1 cellular context compared by ENCODE assay signal in genomic region chr9:124257865-124258764, GRCh38.
TF ChIP-seq lines count a peak whose summit lies in the region.

TSS of gene NEK6 (plus strand) at chr9:124257949. CDS start at chr9:124301965, 44,016 bp downstream.

TF ChIP-seq in K562, 482 proteins besides CTCF, POLR2A, EP300 and RAD21 (continued from another document):
- TF ChIP-seq ZNF263 (CRISPR knock-in tag; IDR thresholded peaks at IDR 0.05; ENCODE audit: borderline replicate concordance), result 0 out of 2 replicates have a peak, but pooled peaks have one; percentile 46
- peak; percentile 78; the same call in 1 of the 2 replicates for TF ChIP-seq ZNF644 (tag; IDR thresholded peaks at IDR 0.05; ENCODE audit: low read depth)
- peak in 1 of 3 experiments; percentile 62; a peak in 1 of 6 replicates for TF ChIP-seq ZBTB11 (CRISPR knock-in tag; IDR thresholded peaks at IDR 0.05)
- peak; percentile 65 for TF ChIP-seq CXXC5 (CRISPR knock-in tag; IDR thresholded peaks at IDR 0.05)
- TF ChIP-seq NR0B1 (IDR thresholded peaks at IDR 0.05; ENCODE audit: partially characterized antibody), result no peak
- 0 out of 2 replicates have a peak, but pooled peaks have one; percentile 35 for TF ChIP-seq NR2C2 (CRISPR knock-in tag; IDR thresholded peaks at IDR 0.05)
- no peak for TF ChIP-seq NR2C2 (tag; IDR thresholded peaks at IDR 0.05)
- no peak for TF ChIP-seq KLF13 (tag; IDR thresholded peaks at IDR 0.05; ENCODE audit: borderline replicate concordance, low read depth)
- TF ChIP-seq ADNP (tag; IDR thresholded peaks at IDR 0.05), result 0 out of 2 replicates have a peak, but pooled peaks have one; percentile 10
- peak; percentile 58; the same call in 1 of the 2 replicates for TF ChIP-seq CTBP1 (IDR thresholded peaks at IDR 0.05; ENCODE audit: borderline replicate concordance)
- TF ChIP-seq IFI16 (CRISPR knock-in tag; IDR thresholded peaks at IDR 0.05), result no peak
- TF ChIP-seq RBM39 (optimal IDR thresholded peaks at IDR 0.05; ENCODE audit: low read depth, low read length), result no peak
- TF ChIP-seq RBM34 (IDR thresholded peaks at IDR 0.05; ENCODE audit: borderline replicate concordance, insufficient read depth, low read length), result no peak
- no peak for TF ChIP-seq CSDE1 (IDR thresholded peaks at IDR 0.05)
- no peak for TF ChIP-seq RBM25 (IDR thresholded peaks at IDR 0.05; ENCODE audit: low read depth, low read length, severe bottlenecking)
- TF ChIP-seq ZNF217 (CRISPR knock-in tag; IDR thresholded peaks at IDR 0.05), result no peak
- TF ChIP-seq SMAD4 (CRISPR knock-in tag; conservative IDR thresholded peaks at IDR 0.05), result peak; percentile 15
- peak; percentile 29 for TF ChIP-seq SAP30 (IDR thresholded peaks at IDR 0.05; ENCODE audit: borderline replicate concordance, insufficient read depth, low read depth, low read length, poor library complexity, severe bottlenecking)
- TF ChIP-seq CGGBP1 (CRISPR knock-in tag; IDR thresholded peaks at IDR 0.05), result no peak
- no peak for TF ChIP-seq STAT5B (CRISPR knock-in tag; IDR thresholded peaks at IDR 0.05)
- no peak for TF ChIP-seq ZNF398 (CRISPR knock-in tag; IDR thresholded peaks at IDR 0.05)
- no peak for TF ChIP-seq KHSRP (IDR thresholded peaks at IDR 0.05)
- TF ChIP-seq DPF2 (IDR thresholded peaks at IDR 0.05), result no peak
- no peak for TF ChIP-seq MGA (IDR thresholded peaks at IDR 0.05)
- no peak for TF ChIP-seq SMARCB1 (IDR thresholded peaks at IDR 0.05; ENCODE audit: insufficient read length, low read depth)
- TF ChIP-seq ZNF121 (CRISPR knock-in tag; conservative IDR thresholded peaks at IDR 0.05), result no peak
- TF ChIP-seq KAT8 (IDR thresholded peaks at IDR 0.05; ENCODE audit: low read depth), result no peak
- TF ChIP-seq POLR2G (IDR thresholded peaks at IDR 0.05; ENCODE audit: low read depth, low read length), result 0 out of 2 replicates have a peak, but pooled peaks have one; percentile 28
- TF ChIP-seq TBL1XR1 (IDR thresholded peaks at IDR 0.05; ENCODE audit: low read length in 2 of 2), result no peak
- peak in 1 of 2 experiments; percentile 55; a peak in 1 of 4 replicates for TF ChIP-seq MAZ (CRISPR knock-in tag; conservative IDR thresholded peaks at IDR 0.05 in 1 of 2, IDR thresholded peaks at IDR 0.05 in 1 of 2)
- TF ChIP-seq XRCC4 (IDR thresholded peaks at IDR 0.05; ENCODE audit: extremely low read depth, insufficient read depth, insufficient read length), result no peak
